In the genomic region with DNA sequence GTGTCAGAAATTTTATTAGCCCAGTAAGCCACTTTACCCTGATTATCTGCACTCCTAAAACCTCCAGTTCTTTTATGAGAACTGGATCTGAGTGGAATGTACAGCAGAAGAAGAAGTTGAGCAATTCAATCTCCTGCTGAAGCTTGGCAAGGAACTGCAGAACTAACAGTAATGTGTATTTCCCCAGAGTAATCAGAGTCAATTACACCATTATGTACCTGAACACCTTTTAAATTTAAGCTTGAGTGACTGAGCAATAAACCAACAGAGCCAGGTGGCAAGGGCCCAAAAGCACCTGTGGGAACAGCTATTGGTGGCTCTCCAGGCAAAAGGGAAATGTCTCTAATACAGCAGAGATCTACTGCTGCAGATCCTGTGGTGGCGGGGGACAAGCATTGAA, we compare ENCODE assay signal across 18 cellular contexts. TPM values are rescaled to one million over a fixed set of nuclear protein-coding genes. Genes with fewer than 3 reads are reported as not detected.
A peak's percentile ranks its signal among the peaks of the same experiment; 100 is the strongest.
DNase-seq lines count a peak whose midpoint lies in the region; ATAC-seq, FAIRE-seq and TF ChIP-seq lines count a peak whose summit lies in the region.
"Had no signal": no experiment of that assay in that cellular context is flagged by ENCODE, and none has a peak within 500 bp of the region (broad histone marks: within the 10 kb centered on the region; RNA-seq: fewer than 3 reads in every experiment).

No MANE protein-coding gene starts in this region.

- H3K27me3 ChIP-seq in pancreas (no peaks in the 10 kb centered on the region), aorta (ENCODE audit: control insufficient read depth in 1 of 2, insufficient read depth in 2 of 2, low read length in 1 of 2) (no peaks in the 10 kb centered on the region)

- no peak overlapping the region for H3K4me3 ChIP-seq in cardiac fibroblast (replicated peaks in 1 of 2; ENCODE audit: low read depth in 2 of 2, low read length in 2 of 2)
- no peak overlapping the region for H3K4me3 ChIP-seq in pancreas
- no peak overlapping the region for H3K4me3 ChIP-seq in aorta (ENCODE audit: low read length in 2 of 2)

- H3K27ac ChIP-seq in pancreas (no peak overlapping the region), aorta (ENCODE audit: low read depth in 1 of 2, low read length in 2 of 2) (no peak overlapping the region)
- H3K27ac ChIP-seq: C4-2B had no signal

- TF ChIP-seq CTCF in cardiac fibroblast (IDR thresholded peaks at IDR 0.05; ENCODE audit: low read depth, low read length) (no peak), pancreas (IDR thresholded peaks at IDR 0.05) (no peak)

- no peak for FAIRE-seq in pancreas (lab: Jason Lieb, UNC)
- FAIRE-seq: GM18507 had no signal

- DNase-seq in GM03348 (ENCODE audit: low spot score) (peak; percentile 31), NCI-H2081 (lab: John Stamatoyannopoulos, UW) (peak; percentile 53 to 89), cardiac fibroblast (ENCODE audit: low read depth in 2 of 2) (peak; percentile 50 to 71), pancreas (peak in 5 of 6 donors; percentile 61 to 78 (median 69)), aorta (no peak), NCI-H1930 (lab: John Stamatoyannopoulos, UW) (no peak)
- DNase-seq: activated CD4-positive, alpha-beta T cell treated with anti-CD3 and anti-CD28 coated beads for 4 hours; GDM1; H9; hypothalamus; mesendoderm; NCI-H226; stimulated activated naive B cell treated with anti-CD40 and anti-IgM and Interleukin-4, amounts not matched to agents 10 μg/mL and 1 μg/mL and 100 μg/mL, for 72 hours had no signal

- ATAC-seq in pancreas (peak; percentile 68 to 87 (median 84)), HG03571 (IDR thresholded peaks at IDR 0.05; ENCODE audit: unreplicated experiment) (no peak), aorta (ENCODE audit: low FRiP score) (no peak), GM18861 (IDR thresholded peaks at IDR 0.05; ENCODE audit: unreplicated experiment) (no peak)
- ATAC-seq: stimulated activated naive B cell treated with anti-CD40 and anti-IgM and Interleukin-4, amounts not matched to agents 10 μg/mL and 1 μg/mL and 100 μg/mL, for 72 hours had no signal

- H3K4me1 ChIP-seq in pancreas, result peaks cover 0 to 23% (median 4%) of the 10 kb centered on the region in 3 donors
- peaks cover 0 to 5% of the 10 kb centered on the region in 2 donors for H3K4me1 ChIP-seq in aorta (ENCODE audit: control insufficient read depth in 1 of 2, insufficient read depth in 2 of 2, low read length in 2 of 2)

- 72 to 81% methylated on average over 1 of the region's 1 CpG for WGBS in pancreas, 2 donors
- 89 to 95% methylated on average over 1 of the region's 1 CpG for WGBS in aorta, 2 donors

- H3K9me3 ChIP-seq in pancreas (no peaks in the 10 kb centered on the region), aorta (ENCODE audit: control insufficient read depth, low read length) (no peaks in the 10 kb centered on the region)

- H3K36me3 ChIP-seq in pancreas (no peaks in the 10 kb centered on the region), aorta (ENCODE audit: control insufficient read depth in 1 of 2, insufficient read depth in 2 of 2, low read length in 1 of 2) (no peaks in the 10 kb centered on the region)

- intact Hi-C loops in pancreas (cut with DNase I), result no loop called here
- intact Hi-C loops in aorta (cut with DNase I), result no loop called here

RNA-seq across cellular contexts. Expression of a gene that starts 40.1 kb away (rescaled TPM):
- 10 to 100 TPM in 1 of 6 donors, 1 to 10 TPM in 5; 3.2 to 10.9 (median 5.6) TPM for total RNA-seq in pancreas
- 1 to 10 TPM; 2.9 to 5.1 TPM for polyA plus RNA-seq in pancreas
- total RNA-seq in aorta, result 10 to 100 TPM; 44.7 to 46.8 TPM
- 100 to 1,000 TPM in 1 of 2 donors, 10 to 100 TPM in 1; 60.7 to 121 TPM for polyA plus RNA-seq in aorta
- total RNA-seq: osteocyte had no signal

RNA-seq across cellular contexts. Expression of a gene that starts 50.5 kb away (rescaled TPM):
- 10 to 100 TPM; 14.5 to 36.1 (median 22.2) TPM for total RNA-seq in pancreas
- polyA plus RNA-seq in pancreas, result 10 to 100 TPM in 1 of 2 donors, 1 to 10 TPM in 1; 8.7 to 17.1 TPM
- 10 to 100 TPM; 36.2 to 98.8 TPM for total RNA-seq in aorta
- 100 to 1,000 TPM; 153 to 180 TPM for polyA plus RNA-seq in aorta

Comparison
In these comparisons a context has a peak if more than half of its experiments do, and no peak if none do; other contexts are left out.
1. DNase-seq: peak in GM03348 (single experiment), NCI-H2081 (2 of 2), cardiac fibroblast (2 of 2) and pancreas (5 of 6); none in aorta (0 of 2) and NCI-H1930 (0 of 2).
2. ATAC-seq: peak in pancreas (4 of 4); none in HG03571 (single experiment), aorta (single experiment) and GM18861 (single experiment).